11 cellular contexts compared by ENCODE assay signal in the genomic region with DNA sequence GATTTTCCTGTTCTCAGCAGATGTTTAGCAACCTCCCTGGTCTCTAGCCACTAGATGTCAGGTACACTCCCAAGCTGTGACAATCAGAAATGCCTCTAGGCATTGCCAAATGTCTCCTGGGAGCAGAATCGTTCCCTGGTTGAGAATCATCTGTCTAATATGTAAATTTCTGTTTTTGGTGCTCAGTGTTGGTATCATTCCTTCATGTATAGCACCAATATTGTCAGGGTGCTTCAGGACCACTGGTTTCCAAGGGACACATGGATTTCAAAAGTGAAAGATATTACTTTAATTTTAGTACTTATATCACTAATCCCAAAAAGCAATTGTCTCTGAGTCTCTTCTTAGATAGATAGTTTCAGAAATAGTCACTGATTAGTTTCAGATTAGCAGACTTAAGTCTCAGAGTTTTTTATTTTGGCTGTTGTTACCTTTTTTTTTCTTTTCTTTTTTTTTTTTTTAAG.
DNase-seq lines count a peak whose midpoint lies in the region; ATAC-seq and TF ChIP-seq lines count a peak whose summit lies in the region.
"Had no signal": no experiment of that assay in that cellular context is flagged by ENCODE, and none has a peak within 500 bp of the region (broad histone marks: within the 10 kb centered on the region; RNA-seq: fewer than 3 reads in every experiment).

No MANE protein-coding gene starts in this region.

- TF ChIP-seq CTCF in OCI-LY7 (conservative IDR thresholded peaks at IDR 0.05; ENCODE audit: low read length) = peak; percentile 44; the same call in 1 of the 2 replicates

- H2AFZ ChIP-seq in OCI-LY7 (ENCODE audit: low read length) = no peak overlapping the region

- no peak overlapping the region for H3K4me3 ChIP-seq in OCI-LY7 (ENCODE audit: low read depth, low read length, poor library complexity, severe bottlenecking)
- H3K4me3 ChIP-seq: gastroesophageal sphincter had no signal

- peak; percentile 72 for ATAC-seq in GM18502 (IDR thresholded peaks at IDR 0.05; ENCODE audit: poor library complexity, unreplicated experiment)
- ATAC-seq in GM19468 (IDR thresholded peaks at IDR 0.05; ENCODE audit: extremely low read depth, unreplicated experiment) = peak; percentile 60
- peak; percentile 53 for ATAC-seq in HG03060 (IDR thresholded peaks at IDR 0.05; ENCODE audit: low read depth, unreplicated experiment)
- ATAC-seq in HG03025 (IDR thresholded peaks at IDR 0.05; ENCODE audit: low FRiP score, unreplicated experiment) = no peak
- no peak for ATAC-seq in GM21526 (IDR thresholded peaks at IDR 0.05; ENCODE audit: low FRiP score, unreplicated experiment)
- ATAC-seq: activated T-helper 17 cell treated with anti-CD3 and anti-CD28 coated beads, Interleukin-2, amount 50 U/mL, for 72 hours; gastroesophageal sphincter had no signal

- POLR2A ChIA-PET in OCI-LY7 (lab: Charles Lee) = interaction anchor here (0.6 to 0.9 kb wide), 6 partner anchors 10 to 508 kb away, joined by 3 to 5 read pairs (median 4); no protein-coding TSS in a partner anchor

- DNase-seq in OCI-LY7 (ENCODE audit: low spot score) (peak; percentile 12), LoVo (ENCODE audit: low spot score) (no peak)
- no peak for DNase-seq in activated CD4-positive, alpha-beta T cell treated with anti-CD3 and anti-CD28 coated beads for 48 hours
- DNase-seq: MM.1S had no signal

- H3K4me2 ChIP-seq in OCI-LY7 (ENCODE audit: low read length) = no peak overlapping the region

- H3K9me3 ChIP-seq in OCI-LY7 (ENCODE audit: low read length) = no peaks in the 10 kb centered on the region

- CTCF ChIA-PET in OCI-LY7 (lab: Charles Lee; ENCODE audit: unreplicated experiment) = no interaction called here

- intact Hi-C loops in OCI-LY7 (cut with micrococcal nuclease; ENCODE audit: unreplicated experiment) = no loop called here

- no peaks in the 10 kb centered on the region for H4K20me1 ChIP-seq in OCI-LY7 (ENCODE audit: insufficient read depth, low read length)

- BruUV-seq in OCI-LY7 (replicated peaks; lab: Mats Ljungman, UMichigan) = no TSS peak

- H3K4me1 ChIP-seq in OCI-LY7 (ENCODE audit: insufficient read depth, low read length, poor library complexity, severe bottlenecking) = no peaks in the 10 kb centered on the region
- H3K4me1 ChIP-seq: gastroesophageal sphincter had no signal

- no peaks in the 10 kb centered on the region for H3K9me2 ChIP-seq in OCI-LY7 (ENCODE audit: insufficient read depth, low read length)

- no peaks in the 10 kb centered on the region for H3K79me2 ChIP-seq in OCI-LY7 (ENCODE audit: insufficient read depth, low read depth, low read length)

- no peaks in the 10 kb centered on the region for H3K36me3 ChIP-seq in OCI-LY7 (ENCODE audit: insufficient read depth, low read length)
- H3K36me3 ChIP-seq: gastroesophageal sphincter had no signal

- no peak overlapping the region for H3K27ac ChIP-seq in OCI-LY7 (ENCODE audit: low read depth, low read length, poor library complexity, severe bottlenecking)
- H3K27ac ChIP-seq: gastroesophageal sphincter had no signal

Comparison
In these comparisons a context has a peak if more than half of its experiments do, and no peak if none do; other contexts are left out.
1. ATAC-seq: peak in GM18502 (single experiment), GM19468 (single experiment) and HG03060 (single experiment); none in HG03025 (single experiment) and GM21526 (single experiment).